In the genomic region with DNA sequence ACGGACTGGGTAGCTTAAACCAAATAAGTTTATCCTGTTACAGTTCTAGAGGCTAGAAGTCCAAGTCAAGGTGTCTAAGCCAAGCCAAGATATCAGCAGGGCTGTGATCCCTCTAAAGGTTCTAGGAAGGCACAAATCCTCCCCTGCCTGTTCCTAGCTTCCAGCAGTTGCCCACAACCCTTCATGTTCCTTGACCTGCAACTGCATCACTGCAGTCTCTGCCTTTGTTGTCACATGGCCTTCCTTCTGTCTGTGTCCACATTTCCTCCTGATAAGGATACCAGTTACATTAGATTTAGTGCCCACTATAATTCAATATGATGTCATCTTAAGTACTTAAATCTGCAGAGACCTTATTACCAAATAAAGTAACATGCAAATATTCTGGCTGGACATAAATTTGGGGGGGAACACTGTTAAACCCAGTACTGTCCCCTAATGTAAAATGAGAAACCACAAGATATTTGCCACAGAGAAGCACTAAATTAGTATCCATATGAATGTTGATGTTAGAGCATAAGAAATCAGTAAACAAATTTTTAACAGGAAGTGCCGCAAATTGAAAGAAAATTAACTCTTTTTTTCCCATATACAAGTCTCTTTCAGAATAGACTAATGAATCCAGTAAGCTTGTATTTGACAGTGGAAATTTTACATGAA, we compare ENCODE assay signal across 16 cellular contexts. TPM values are rescaled to one million over a fixed set of nuclear protein-coding genes. Genes with fewer than 3 reads are reported as not detected.
"Had no signal": no experiment of that assay in that cellular context is flagged by ENCODE, and none has a peak within 500 bp of the region (broad histone marks: within the 10 kb centered on the region; RNA-seq: fewer than 3 reads in every experiment).

No MANE protein-coding gene starts in this region.

- H3K4me3 ChIP-seq: hepatocyte, lower lobe of right lung, SJSA1, suprapubic skin had no signal

- H3K4me2 ChIP-seq: hepatocyte had no signal

- H3K27me3 ChIP-seq: hepatocyte, SJSA1, suprapubic skin had no signal

- H3K27ac Mint-ChIP-seq: dendritic cell treated with granulocyte-macrophage colony-stimulating factor and Interleukin-4, amounts not matched to agents 40 ng/mL and 50 ng/mL, for 4 days; type B pancreatic cell had no signal

- H3K27ac ChIP-seq: hepatocyte, lower lobe of right lung, SJSA1, suprapubic skin, VCaP had no signal

- H3K27me3 Mint-ChIP-seq: central memory CD8-positive, alpha-beta T cell; dendritic cell treated with granulocyte-macrophage colony-stimulating factor and Interleukin-4, amounts not matched to agents 40 ng/mL and 50 ng/mL, for 4 days; type B pancreatic cell had no signal

- H3K9me3 Mint-ChIP-seq: central memory CD8-positive, alpha-beta T cell; dendritic cell treated with granulocyte-macrophage colony-stimulating factor and Interleukin-4, amounts not matched to agents 40 ng/mL and 50 ng/mL, for 4 days; type B pancreatic cell had no signal

- H3K9me3 ChIP-seq: lower lobe of right lung, SJSA1, suprapubic skin had no signal

- H3K4me3 Mint-ChIP-seq: central memory CD8-positive, alpha-beta T cell; dendritic cell treated with granulocyte-macrophage colony-stimulating factor and Interleukin-4, amounts not matched to agents 40 ng/mL and 50 ng/mL, for 4 days; type B pancreatic cell had no signal

- DNase-seq: activated naive CD4-positive, alpha-beta T cell; activated T-cell treated with anti-CD3 and anti-CD28 coated beads, Interleukin-2, amount 50 U/mL, for 48 hours; erythroblast; lower lobe of right lung; midbrain; occipital lobe; stimulated activated CD4-positive, alpha-beta T cell treated with anti-CD3 and anti-CD28 coated beads, Interleukin-12 subunit alpha, Interleukin-12 subunit beta, amount 100 ng/mL, for 4 hours; stimulated activated naive CD8-positive, alpha-beta T cell treated with anti-CD3 and anti-CD28 coated beads, Interleukin-15, Interleukin-2, amounts not matched to agents 100 U/mL and 50 U/mL, for 24 hours had no signal

- ATAC-seq: lower lobe of right lung; stimulated activated naive CD8-positive, alpha-beta T cell treated with anti-CD3 and anti-CD28 coated beads, Interleukin-15, Interleukin-2, amounts not matched to agents 100 U/mL and 50 U/mL, for 24 hours had no signal

RNA-seq across cellular contexts. Expression of gene PDZD9, which starts 43.1 kb away (rescaled TPM):
- total RNA-seq: hepatocyte, lower lobe of right lung, occipital lobe, pulmonary artery endothelial cell, SJSA1, suprapubic skin had no signal
